In genomic region chrX:39508300-39508692, GRCh38 we compare ENCODE assay signal across 23 cellular contexts.
DNase-seq lines count a peak whose midpoint lies in the region; ATAC-seq and TF ChIP-seq lines count a peak whose summit lies in the region.
"Had no signal": no experiment of that assay in that cellular context is flagged by ENCODE, and none has a peak within 500 bp of the region (broad histone marks: within the 10 kb centered on the region; RNA-seq: fewer than 3 reads in every experiment).

No MANE protein-coding gene starts in this region.

- H3K36me3 Mint-ChIP-seq in activated CD8-positive, alpha-beta T cell treated with anti-CD3 and anti-CD28 coated beads for 36 hours (ENCODE audit: low read depth) = no peaks in the 10 kb centered on the region
- H3K36me3 Mint-ChIP-seq in activated CD8-positive, alpha-beta T cell treated with anti-CD3 and anti-CD28 coated beads, Interleukin-2, amount 10 ng/mL, durations not matched to agents 7 days and 5 days (ENCODE audit: low read depth) = no peaks in the 10 kb centered on the region
- no peaks in the 10 kb centered on the region for H3K36me3 Mint-ChIP-seq in CD4-positive, CD25-positive, alpha-beta regulatory T cell
- H3K36me3 Mint-ChIP-seq in endodermal cell (ENCODE audit: low read depth) = no peaks in the 10 kb centered on the region
- H3K36me3 Mint-ChIP-seq: neural progenitor cell had no signal

- no peaks in the 10 kb centered on the region for H3K4me1 ChIP-seq in CD4-positive, CD25-positive, alpha-beta regulatory T cell (ENCODE audit: control insufficient read depth, insufficient read depth, low read length, poor library complexity, severe bottlenecking)
- H3K4me1 ChIP-seq in OCI-LY3 (ENCODE audit: low read length) (peaks cover 17% of the 10 kb centered on the region), endodermal cell (ENCODE audit: control insufficient read depth, insufficient read depth, low read length) (peaks cover 6% of the 10 kb centered on the region), left lung (no peaks in the 10 kb centered on the region)
- H3K4me1 ChIP-seq: BLaER1, lower lobe of right lung, upper lobe of left lung had no signal

- H3K27me3 Mint-ChIP-seq in activated CD8-positive, alpha-beta T cell treated with anti-CD3 and anti-CD28 coated beads for 36 hours = no peaks in the 10 kb centered on the region
- H3K27me3 Mint-ChIP-seq in activated CD8-positive, alpha-beta T cell treated with anti-CD3 and anti-CD28 coated beads, Interleukin-2, amount 10 ng/mL, durations not matched to agents 7 days and 5 days (ENCODE audit: low read depth) = no peaks in the 10 kb centered on the region
- no peaks in the 10 kb centered on the region for H3K27me3 Mint-ChIP-seq in CD4-positive, CD25-positive, alpha-beta regulatory T cell
- no peaks in the 10 kb centered on the region for H3K27me3 Mint-ChIP-seq in endodermal cell (ENCODE audit: insufficient read depth)

- no peak overlapping the region for H3K4me3 Mint-ChIP-seq in activated CD8-positive, alpha-beta T cell treated with anti-CD3 and anti-CD28 coated beads for 36 hours
- no peak overlapping the region for H3K4me3 Mint-ChIP-seq in activated CD8-positive, alpha-beta T cell treated with anti-CD3 and anti-CD28 coated beads, Interleukin-2, amount 10 ng/mL, durations not matched to agents 7 days and 5 days
- peak overlapping the region in 2 of 4 donors; percentile 17 to 44 for H3K4me3 Mint-ChIP-seq in CD4-positive, CD25-positive, alpha-beta regulatory T cell
- H3K4me3 Mint-ChIP-seq in endodermal cell = no peak overlapping the region
- H3K4me3 Mint-ChIP-seq: neural progenitor cell had no signal

- no peak overlapping the region for H3K27ac ChIP-seq in CD4-positive, CD25-positive, alpha-beta regulatory T cell (ENCODE audit: insufficient read depth, low read length, poor library complexity, severe bottlenecking)
- H3K27ac ChIP-seq in OCI-LY3 (ENCODE audit: low read length) = no peak overlapping the region
- H3K27ac ChIP-seq in endodermal cell (ENCODE audit: low read depth, low read length) = no peak overlapping the region
- H3K27ac ChIP-seq in left lung = no peak overlapping the region
- H3K27ac ChIP-seq: BLaER1, lower lobe of right lung, neural progenitor cell, SJCRH30, upper lobe of left lung had no signal

- 97% methylated on average over 3 of the region's 4 CpGs; no CpG with 5 or more reads in 1 of the 2 experiments for WGBS in endodermal cell (ENCODE audit: insufficient coverage in 1 of 2, insufficient read length in 1 of 2), 2 experiments

- peaks cover 0 to 3% of the 10 kb centered on the region in 2 experiments for H3K9me3 ChIP-seq in CD4-positive, CD25-positive, alpha-beta regulatory T cell (ENCODE audit: control insufficient read depth in 2 of 2, low read length in 2 of 2)
- H3K9me3 ChIP-seq in OCI-LY3 (ENCODE audit: insufficient read depth, low read length) (no peaks in the 10 kb centered on the region), endodermal cell (ENCODE audit: control insufficient read depth, low read length) (peaks cover 23% of the 10 kb centered on the region), left lung (peaks cover 0 to 8% of the 10 kb centered on the region in 2 donors)
- H3K9me3 ChIP-seq: lower lobe of right lung, SJCRH30 had no signal

- peaks cover 25% of the 10 kb centered on the region for H3K4me1 Mint-ChIP-seq in activated CD8-positive, alpha-beta T cell treated with anti-CD3 and anti-CD28 coated beads for 36 hours (ENCODE audit: low read depth)
- H3K4me1 Mint-ChIP-seq in activated CD8-positive, alpha-beta T cell treated with anti-CD3 and anti-CD28 coated beads, Interleukin-2, amount 10 ng/mL, durations not matched to agents 7 days and 5 days (ENCODE audit: low read depth) = peaks cover 3% of the 10 kb centered on the region
- peaks cover 0 to 18% (median 3%) of the 10 kb centered on the region in 4 donors for H3K4me1 Mint-ChIP-seq in CD4-positive, CD25-positive, alpha-beta regulatory T cell
- H3K4me1 Mint-ChIP-seq in endodermal cell = peaks cover 19% of the 10 kb centered on the region
- H3K4me1 Mint-ChIP-seq: neural progenitor cell had no signal

- no peak overlapping the region for H3K4me3 ChIP-seq in CD4-positive, CD25-positive, alpha-beta regulatory T cell (ENCODE audit: low read depth, low read length)
- H3K4me3 ChIP-seq in OCI-LY3 (ENCODE audit: low read length) = peak overlapping the region; percentile 46; the same call in 1 of the 2 replicates
- H3K4me3 ChIP-seq in endodermal cell (ENCODE audit: low read length) = peak overlapping the region; percentile 58
- no peak overlapping the region for H3K4me3 ChIP-seq in left lung
- H3K4me3 ChIP-seq: BLaER1, lower lobe of right lung, neural progenitor cell, SJCRH30, upper lobe of left lung had no signal

- no peak for TF ChIP-seq CTCF in activated CD8-positive, alpha-beta T cell treated with anti-CD3 and anti-CD28 coated beads for 36 hours (IDR thresholded peaks at IDR 0.05)
- TF ChIP-seq CTCF in OCI-LY3 (IDR thresholded peaks at IDR 0.05; ENCODE audit: low read depth, low read length) = no peak
- no peak for TF ChIP-seq CTCF in endodermal cell (conservative IDR thresholded peaks at IDR 0.05)
- TF ChIP-seq CTCF in left lung (IDR thresholded peaks at IDR 0.05) = no peak

- H3K27me3 ChIP-seq in CD4-positive, CD25-positive, alpha-beta regulatory T cell (ENCODE audit: control insufficient read depth, insufficient read depth, low read length) = no peaks in the 10 kb centered on the region
- H3K27me3 ChIP-seq in OCI-LY3 (ENCODE audit: low read depth, low read length) = peaks cover 9% of the 10 kb centered on the region; the same call in 1 of the 2 replicates
- no peaks in the 10 kb centered on the region for H3K27me3 ChIP-seq in endodermal cell (ENCODE audit: control insufficient read depth, insufficient read depth, low read length, poor library complexity, severe bottlenecking)
- H3K27me3 ChIP-seq in left lung = no peaks in the 10 kb centered on the region
- H3K27me3 ChIP-seq: BLaER1, neural progenitor cell, SJCRH30, upper lobe of left lung had no signal

- H3K36me3 ChIP-seq in CD4-positive, CD25-positive, alpha-beta regulatory T cell (ENCODE audit: control insufficient read depth, insufficient read depth, low read length) = no peaks in the 10 kb centered on the region
- H3K36me3 ChIP-seq in OCI-LY3 (replicated peaks; ENCODE audit: low read depth, low read length) = peaks cover 2% of the 10 kb centered on the region
- H3K36me3 ChIP-seq in endodermal cell (ENCODE audit: control insufficient read depth, insufficient read depth, low read length) = no peaks in the 10 kb centered on the region
- no peaks in the 10 kb centered on the region for H3K36me3 ChIP-seq in left lung
- H3K36me3 ChIP-seq: BLaER1, lower lobe of right lung, neural progenitor cell, SJCRH30, upper lobe of left lung had no signal

- H3K79me2 ChIP-seq in OCI-LY3 (ENCODE audit: low read length) = no peaks in the 10 kb centered on the region

- H3K4me2 ChIP-seq in OCI-LY3 (ENCODE audit: low read length) = peak overlapping the region; percentile 62
- H3K4me2 ChIP-seq: BLaER1, neural progenitor cell had no signal

- CTCF ChIA-PET in activated CD8-positive, alpha-beta T cell treated with anti-CD3 and anti-CD28 coated beads for 36 hours (lab: Charles Lee) = interaction anchor here (1.4 kb wide), 1 partner anchor 240 kb away, joined by 3 read pairs; no protein-coding TSS in a partner anchor
- CTCF ChIA-PET in activated CD8-positive, alpha-beta T cell treated with anti-CD3 and anti-CD28 coated beads, Interleukin-2, amount 10 ng/mL, durations not matched to agents 7 days and 5 days (lab: Charles Lee) = interaction anchor here (0.8 kb wide), 1 partner anchor 18 kb away, joined by 3 read pairs; no protein-coding TSS in a partner anchor

- H4K20me1 ChIP-seq in OCI-LY3 (ENCODE audit: insufficient read depth, low read length) = no peaks in the 10 kb centered on the region
- H4K20me1 ChIP-seq: BLaER1 had no signal

- H3K27ac Mint-ChIP-seq in activated CD8-positive, alpha-beta T cell treated with anti-CD3 and anti-CD28 coated beads for 36 hours = peak overlapping the region; percentile 46
- H3K27ac Mint-ChIP-seq in activated CD8-positive, alpha-beta T cell treated with anti-CD3 and anti-CD28 coated beads, Interleukin-2, amount 10 ng/mL, durations not matched to agents 7 days and 5 days = no peak overlapping the region
- H3K27ac Mint-ChIP-seq in CD4-positive, CD25-positive, alpha-beta regulatory T cell = peak overlapping the region in 1 of 3 donors; percentile 47
- no peak overlapping the region for H3K27ac Mint-ChIP-seq in endodermal cell
- H3K27ac Mint-ChIP-seq: neural progenitor cell had no signal

- peak; percentile 86 for ATAC-seq in activated CD8-positive, alpha-beta T cell treated with anti-CD3 and anti-CD28 coated beads for 36 hours
- ATAC-seq in activated CD8-positive, alpha-beta T cell treated with anti-CD3 and anti-CD28 coated beads, Interleukin-2, amount 10 ng/mL, durations not matched to agents 7 days and 5 days = no peak
- peak in 1 of 2 donors; percentile 37 for ATAC-seq in CD4-positive, CD25-positive, alpha-beta regulatory T cell (ENCODE audit: low read depth in 2 of 2)
- ATAC-seq in left lung = no peak
- ATAC-seq: lower lobe of right lung, sciatic nerve had no signal

- POLR2A ChIA-PET in activated CD8-positive, alpha-beta T cell treated with anti-CD3 and anti-CD28 coated beads for 36 hours (lab: Charles Lee) = interaction anchor here (0.7 kb wide), 1 partner anchor 27 kb away, joined by 3 read pairs; no protein-coding TSS in a partner anchor
- POLR2A ChIA-PET in activated CD8-positive, alpha-beta T cell treated with anti-CD3 and anti-CD28 coated beads, Interleukin-2, amount 10 ng/mL, durations not matched to agents 7 days and 5 days (lab: Charles Lee) = no interaction called here

- DNase-seq in activated CD8-positive, alpha-beta T cell treated with anti-CD3 and anti-CD28 coated beads for 36 hours = peak; percentile 46
- no peak for DNase-seq in activated CD8-positive, alpha-beta T cell treated with anti-CD3 and anti-CD28 coated beads, Interleukin-2, amount 10 ng/mL, durations not matched to agents 7 days and 5 days
- DNase-seq in CD4-positive, CD25-positive, alpha-beta regulatory T cell = peak in 2 of 3 donors; percentile 6 to 20
- no peak for DNase-seq in endodermal cell
- DNase-seq in CD1c-positive myeloid dendritic cell (ENCODE audit: extremely low spot score) = no peak
- DNase-seq in NCI-H2107 treated with DMSO at 0.1 percent for 48 hours (lab: John Stamatoyannopoulos, UW; ENCODE audit: unreplicated experiment) = no peak
- DNase-seq in left lung = no peak
- DNase-seq: activated CD4-positive, alpha-beta T cell treated with anti-CD3 and anti-CD28 coated beads for 48 hours; central memory CD4-positive, alpha-beta T cell; dermis blood vessel endothelial cell; EL; lower lobe of right lung; NCI-H1694 treated with DMSO at 0.1 percent for 48 hours; NCI-H526 treated with DMSO at 0.1 percent for 48 hours; posterior cingulate gyrus; SJCRH30; T-helper 1 cell; upper lobe of left lung had no signal

- intact Hi-C loops in activated CD8-positive, alpha-beta T cell treated with anti-CD3 and anti-CD28 coated beads for 36 hours (cut with micrococcal nuclease) = no loop called here
- intact Hi-C loops in left lung (cut with DNase I) = no loop called here

- H3K9me3 Mint-ChIP-seq in activated CD8-positive, alpha-beta T cell treated with anti-CD3 and anti-CD28 coated beads for 36 hours = peaks cover 11% of the 10 kb centered on the region
- H3K9me3 Mint-ChIP-seq in activated CD8-positive, alpha-beta T cell treated with anti-CD3 and anti-CD28 coated beads, Interleukin-2, amount 10 ng/mL, durations not matched to agents 7 days and 5 days (ENCODE audit: insufficient read depth) = no peaks in the 10 kb centered on the region
- peaks cover 0 to 8% (median 0%) of the 10 kb centered on the region in 7 donors for H3K9me3 Mint-ChIP-seq in CD4-positive, CD25-positive, alpha-beta regulatory T cell
- peaks cover 45% of the 10 kb centered on the region for H3K9me3 Mint-ChIP-seq in endodermal cell
- H3K9me3 Mint-ChIP-seq: activated naive CD4-positive, alpha-beta T cell treated with anti-CD3 and anti-CD28 coated beads, Interleukin-2, amount 50 U/mL, for 72 hours had no signal

- H3K9ac ChIP-seq in OCI-LY3 (ENCODE audit: low read length) (no peak overlapping the region), endodermal cell (ENCODE audit: extremely low read depth, low read length, poor library complexity, severe bottlenecking) (no peak overlapping the region)
- H3K9ac ChIP-seq: BLaER1, neural progenitor cell had no signal

- H2AFZ ChIP-seq in OCI-LY3 (ENCODE audit: low read depth, low read length) = no peak overlapping the region
- H2AFZ ChIP-seq: neural progenitor cell had no signal

Comparison
In these comparisons a context has a peak if more than half of its experiments do, and no peak if none do; other contexts are left out.
1. DNase-seq: peak in activated CD8-positive, alpha-beta T cell treated with anti-CD3 and anti-CD28 coated beads for 36 hours (single experiment) and CD4-positive, CD25-positive, alpha-beta regulatory T cell (2 of 3); none in activated CD8-positive, alpha-beta T cell treated with anti-CD3 and anti-CD28 coated beads, Interleukin-2, amount 10 ng/mL, durations not matched to agents 7 days and 5 days (single experiment), endodermal cell (single experiment), CD1c-positive myeloid dendritic cell (single experiment), NCI-H2107 treated with DMSO at 0.1 percent for 48 hours (single experiment) and left lung (0 of 2).
2. H3K4me3 ChIP-seq: peak in OCI-LY3 (single experiment) and endodermal cell (single experiment); none in CD4-positive, CD25-positive, alpha-beta regulatory T cell (single experiment) and left lung (0 of 2).